8 cellular contexts compared by ENCODE assay signal in genomic region chr12:4908694-4909396, GRCh38. TPM values are rescaled to one million over a fixed set of nuclear protein-coding genes. Genes with fewer than 3 reads are reported as not detected.
A peak's percentile ranks its signal among the peaks of the same experiment; 100 is the strongest.
DNase-seq lines count a peak whose midpoint lies in the region; ATAC-seq and TF ChIP-seq lines count a peak whose summit lies in the region.

No MANE protein-coding gene starts in this region.

- no peak overlapping the region for H3K4me3 ChIP-seq in GM12864 (ENCODE audit: low read depth, low read length)

- peak overlapping the region; percentile 25 for H3K4me3 Mint-ChIP-seq in natural killer cell
- H3K4me3 Mint-ChIP-seq in Calu3 (ENCODE audit: low read depth, unreplicated experiment): no peak overlapping the region

- CTCF ChIA-PET in Calu3 (lab: Charles Lee): no interaction called here

- no peaks in the 10 kb centered on the region for H3K9me3 Mint-ChIP-seq in natural killer cell
- no peaks in the 10 kb centered on the region for H3K9me3 Mint-ChIP-seq in Calu3 (ENCODE audit: low read depth, unreplicated experiment)

- DNase-seq in GM12864 (ENCODE audit: low read depth): no peak
- peak; percentile 74 for DNase-seq in NCI-H1436 treated with DMSO at 0.1 percent for 48 hours (lab: John Stamatoyannopoulos, UW)
- DNase-seq in natural killer cell: no peak
- DNase-seq in Calu3: no peak
- no peak for DNase-seq in NCI-H226

- H3K27ac ChIP-seq in angular gyrus (ENCODE audit: low read depth, low read length): peak overlapping the region; percentile 9

- no peaks in the 10 kb centered on the region for H3K36me3 Mint-ChIP-seq in natural killer cell
- no peaks in the 10 kb centered on the region for H3K36me3 Mint-ChIP-seq in Calu3 (ENCODE audit: insufficient read depth, unreplicated experiment)

- TF ChIP-seq CTCF in GM12864 (IDR thresholded peaks at IDR 0.05; ENCODE audit: low read depth, low read length, missing control alignments) (peak; percentile 45), natural killer cell (IDR thresholded peaks at IDR 0.05) (no peak), Calu3 (IDR thresholded peaks at IDR 0.05; ENCODE audit: unreplicated experiment) (no peak)

- H3K4me1 Mint-ChIP-seq in natural killer cell (peaks cover 0 to 10% of the 10 kb centered on the region in 2 donors), Calu3 (ENCODE audit: low read depth, unreplicated experiment) (no peaks in the 10 kb centered on the region)

- BruUV-seq in Calu3 (replicated peaks; lab: Mats Ljungman, UMichigan): no TSS peak

- H3K27me3 Mint-ChIP-seq in natural killer cell (ENCODE audit: low read depth in 2 of 2): peaks cover 13 to 19% of the 10 kb centered on the region in 2 donors
- no peaks in the 10 kb centered on the region for H3K27me3 Mint-ChIP-seq in Calu3 (ENCODE audit: unreplicated experiment)

- ATAC-seq in natural killer cell (no peak), GM19397 (IDR thresholded peaks at IDR 0.05; ENCODE audit: unreplicated experiment) (no peak), GM18861 (IDR thresholded peaks at IDR 0.05; ENCODE audit: unreplicated experiment) (no peak)

- intact Hi-C loops in natural killer cell (cut with micrococcal nuclease): no loop called here
- intact Hi-C loops in Calu3 (cut with micrococcal nuclease; ENCODE audit: unreplicated experiment): no loop called here

- H3K27ac Mint-ChIP-seq in natural killer cell (no peak overlapping the region), Calu3 (ENCODE audit: unreplicated experiment) (no peak overlapping the region)

RNA-seq across cellular contexts. Expression of gene KCNA1, which starts 0.9 kb away (rescaled TPM):
- total RNA-seq in natural killer cell (not detected), Calu3 (2022) (not detected in 2 replicates)
